Comparison of ENCODE assay signal across 12 cellular contexts in the genomic region with DNA sequence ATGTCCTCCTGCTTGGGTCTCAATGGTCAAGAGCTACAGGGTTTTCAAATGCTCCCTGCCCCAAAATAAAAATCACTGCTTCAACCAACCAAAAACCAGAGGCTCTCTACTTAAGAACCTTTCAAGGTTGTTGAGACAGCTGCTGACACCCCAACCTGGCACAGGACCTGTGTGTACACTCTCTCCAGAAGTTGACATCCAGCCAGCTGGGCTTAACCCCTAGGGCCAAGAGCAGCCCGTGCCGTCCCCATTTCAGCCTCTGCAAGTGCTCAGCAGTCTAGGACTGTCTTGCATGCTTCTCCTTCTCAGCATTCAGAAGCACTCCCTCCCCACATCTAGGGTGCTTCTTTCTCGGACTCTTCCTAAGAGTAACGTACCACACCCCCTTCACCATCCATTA. TPM values are rescaled to one million over a fixed set of nuclear protein-coding genes. Genes with fewer than 3 reads are reported as not detected.
DNase-seq lines count a peak whose midpoint lies in the region; ATAC-seq and TF ChIP-seq lines count a peak whose summit lies in the region.
"Had no signal": no experiment of that assay in that cellular context is flagged by ENCODE, and none has a peak within 500 bp of the region (broad histone marks: within the 10 kb centered on the region; RNA-seq: fewer than 3 reads in every experiment).

No MANE protein-coding gene starts in this region.

- H3K27ac Mint-ChIP-seq in glutamatergic neuron (ENCODE audit: unreplicated experiment) = peak overlapping the region; percentile 33
- peak overlapping the region; percentile 47 for H3K27ac Mint-ChIP-seq in stimulated activated naive B cell treated with anti-CD40 and anti-IgM and Interleukin-4, amounts not matched to agents 10 μg/mL and 1 μg/mL and 100 μg/mL, for 72 hours
- no peak overlapping the region for H3K27ac Mint-ChIP-seq in activated T-cell treated with anti-CD3 and anti-CD28 coated beads, Interleukin-2, amount 50 U/mL, for 72 hours
- H3K27ac Mint-ChIP-seq: CD8-positive, alpha-beta T cell; GM23338 had no signal

- ATAC-seq in stimulated activated naive B cell treated with anti-CD40 and anti-IgM and Interleukin-4, amounts not matched to agents 10 μg/mL and 1 μg/mL and 100 μg/mL, for 72 hours (replicated peaks) = no peak
- ATAC-seq in HG03175 (IDR thresholded peaks at IDR 0.05; ENCODE audit: unreplicated experiment) = no peak
- ATAC-seq in activated T-cell treated with anti-CD3 and anti-CD28 coated beads, Interleukin-2, amount 50 U/mL, for 72 hours (replicated peaks in 1 of 2) = no peak
- ATAC-seq: CD8-positive, alpha-beta T cell; GM23338 had no signal

- DNase-seq in LNCaP clone FGC (ENCODE audit: low read depth) = peak; percentile 31
- DNase-seq in NCI-H2029 treated with DMSO at 0.1 percent for 48 hours (lab: John Stamatoyannopoulos, UW) = peak; percentile 67
- no peak for DNase-seq in glutamatergic neuron
- no peak for DNase-seq in stimulated activated naive B cell treated with anti-CD40 and anti-IgM and Interleukin-4, amounts not matched to agents 10 μg/mL and 1 μg/mL and 100 μg/mL, for 72 hours
- DNase-seq in HuH-7 (ENCODE audit: low spot score) = no peak
- DNase-seq in activated T-cell treated with anti-CD3 and anti-CD28 coated beads, Interleukin-2, amount 50 U/mL, for 72 hours = no peak
- DNase-seq: CD8-positive, alpha-beta T cell; NCI-H146; NCI-H446; NCI-H774 had no signal

- peaks cover 12% of the 10 kb centered on the region for H3K9me3 Mint-ChIP-seq in glutamatergic neuron (ENCODE audit: unreplicated experiment)
- no peaks in the 10 kb centered on the region for H3K9me3 Mint-ChIP-seq in stimulated activated naive B cell treated with anti-CD40 and anti-IgM and Interleukin-4, amounts not matched to agents 10 μg/mL and 1 μg/mL and 100 μg/mL, for 72 hours
- H3K9me3 Mint-ChIP-seq in activated T-cell treated with anti-CD3 and anti-CD28 coated beads, Interleukin-2, amount 50 U/mL, for 72 hours = no peaks in the 10 kb centered on the region
- H3K9me3 Mint-ChIP-seq: CD8-positive, alpha-beta T cell; GM23338 had no signal

- no peak overlapping the region for H3K4me3 ChIP-seq in LNCaP clone FGC (ENCODE audit: low read depth, low read length)
- H3K4me3 ChIP-seq: GM23338 had no signal

- H3K4me1 Mint-ChIP-seq in glutamatergic neuron (ENCODE audit: low read depth, unreplicated experiment) = peaks cover 12% of the 10 kb centered on the region
- peaks cover 0 to 5% of the 10 kb centered on the region in 2 donors for H3K4me1 Mint-ChIP-seq in stimulated activated naive B cell treated with anti-CD40 and anti-IgM and Interleukin-4, amounts not matched to agents 10 μg/mL and 1 μg/mL and 100 μg/mL, for 72 hours
- peaks cover 8% of the 10 kb centered on the region for H3K4me1 Mint-ChIP-seq in activated T-cell treated with anti-CD3 and anti-CD28 coated beads, Interleukin-2, amount 50 U/mL, for 72 hours (ENCODE audit: low read depth)
- H3K4me1 Mint-ChIP-seq: GM23338 had no signal

- peaks cover 3% of the 10 kb centered on the region for H3K27me3 Mint-ChIP-seq in glutamatergic neuron (ENCODE audit: unreplicated experiment)
- H3K27me3 Mint-ChIP-seq in stimulated activated naive B cell treated with anti-CD40 and anti-IgM and Interleukin-4, amounts not matched to agents 10 μg/mL and 1 μg/mL and 100 μg/mL, for 72 hours = no peaks in the 10 kb centered on the region
- H3K27me3 Mint-ChIP-seq in activated T-cell treated with anti-CD3 and anti-CD28 coated beads, Interleukin-2, amount 50 U/mL, for 72 hours (ENCODE audit: low read depth) = no peaks in the 10 kb centered on the region

- no peaks in the 10 kb centered on the region for H3K36me3 Mint-ChIP-seq in glutamatergic neuron (ENCODE audit: unreplicated experiment)
- H3K36me3 Mint-ChIP-seq in stimulated activated naive B cell treated with anti-CD40 and anti-IgM and Interleukin-4, amounts not matched to agents 10 μg/mL and 1 μg/mL and 100 μg/mL, for 72 hours = peaks cover 32 to 40% of the 10 kb centered on the region in 2 donors
- H3K36me3 Mint-ChIP-seq in activated T-cell treated with anti-CD3 and anti-CD28 coated beads, Interleukin-2, amount 50 U/mL, for 72 hours (ENCODE audit: insufficient read depth in 2 of 2) = peaks cover 5 to 16% of the 10 kb centered on the region in 2 donors

- TF ChIP-seq CTCF in LNCaP clone FGC (IDR thresholded peaks at IDR 0.05; ENCODE audit: control insufficient read depth, extremely low read depth, insufficient read depth) (no peak), glutamatergic neuron (IDR thresholded peaks at IDR 0.05; ENCODE audit: partially characterized antibody, unreplicated experiment) (no peak)

- H3K4me3 Mint-ChIP-seq in glutamatergic neuron (ENCODE audit: unreplicated experiment) = no peak overlapping the region
- no peak overlapping the region for H3K4me3 Mint-ChIP-seq in stimulated activated naive B cell treated with anti-CD40 and anti-IgM and Interleukin-4, amounts not matched to agents 10 μg/mL and 1 μg/mL and 100 μg/mL, for 72 hours
- no peak overlapping the region for H3K4me3 Mint-ChIP-seq in activated T-cell treated with anti-CD3 and anti-CD28 coated beads, Interleukin-2, amount 50 U/mL, for 72 hours
- H3K4me3 Mint-ChIP-seq: CD8-positive, alpha-beta T cell; GM23338 had no signal

RNA-seq across cellular contexts. Expression of a gene that starts 59.0 kb away (rescaled TPM):
- 97.3 TPM for total RNA-seq in glutamatergic neuron (ENCODE audit: unreplicated experiment)
- 100 to 1,000 TPM; 181 to 189 TPM for total RNA-seq in activated T-cell treated with anti-CD3 and anti-CD28 coated beads, Interleukin-2, amount 50 U/mL, for 72 hours

Comparison
In these comparisons a context has a peak if more than half of its experiments do, and no peak if none do; other contexts are left out.
1. DNase-seq: peak in LNCaP clone FGC (single experiment) and NCI-H2029 treated with DMSO at 0.1 percent for 48 hours (single experiment); none in glutamatergic neuron (single experiment), stimulated activated naive B cell treated with anti-CD40 and anti-IgM and Interleukin-4, amounts not matched to agents 10 μg/mL and 1 μg/mL and 100 μg/mL, for 72 hours (single experiment), HuH-7 (single experiment) and activated T-cell treated with anti-CD3 and anti-CD28 coated beads, Interleukin-2, amount 50 U/mL, for 72 hours (0 of 2).